In the genomic region with DNA sequence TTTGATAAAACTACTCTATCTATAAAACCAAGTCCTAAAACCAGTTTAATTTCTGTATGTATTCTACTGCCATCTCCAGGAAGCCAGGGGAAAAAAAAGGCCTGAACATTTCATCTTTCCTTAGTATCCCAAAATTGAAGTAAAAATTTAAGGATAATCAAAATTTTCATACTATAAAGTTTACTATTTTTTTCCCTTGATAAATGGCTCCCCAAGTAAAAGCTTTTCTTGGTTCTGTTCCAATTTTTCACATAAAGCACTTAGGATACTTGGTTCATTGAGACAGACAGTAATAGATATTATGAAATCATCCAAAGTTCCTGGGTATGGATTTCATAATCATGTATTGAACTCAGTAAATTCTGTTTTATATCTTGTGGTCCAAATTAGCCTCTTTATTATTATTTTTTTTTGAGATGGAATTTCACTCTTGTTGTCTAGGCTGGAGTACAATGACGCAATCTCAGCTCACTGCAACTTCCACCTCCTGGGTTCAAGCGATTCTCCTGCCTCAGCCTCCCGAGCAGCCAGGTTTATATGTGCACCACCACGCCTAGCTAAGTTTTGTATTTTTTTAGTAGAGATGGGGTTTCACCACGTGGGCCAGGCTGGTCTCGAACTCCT, we compare ENCODE assay signal across 9 cellular contexts. TPM values are rescaled to one million over a fixed set of nuclear protein-coding genes. Genes with fewer than 3 reads are reported as not detected.
DNase-seq lines count a peak whose midpoint lies in the region; ATAC-seq and TF ChIP-seq lines count a peak whose summit lies in the region.
"Had no signal": no experiment of that assay in that cellular context is flagged by ENCODE, and none has a peak within 500 bp of the region (broad histone marks: within the 10 kb centered on the region; RNA-seq: fewer than 3 reads in every experiment).

No MANE protein-coding gene starts in this region.

- H3K79me1 ChIP-seq in H9 (ENCODE audit: insufficient read depth, low read depth, low read length, poor library complexity, severe bottlenecking): no peaks in the 10 kb centered on the region

- H3K9ac ChIP-seq in H9 (ENCODE audit: extremely low read depth, insufficient read length, low read length) (no peak overlapping the region), adipocyte (ENCODE audit: low read length) (no peak overlapping the region), Karpas-422 (ENCODE audit: low read length) (no peak overlapping the region)

- CTCF ChIA-PET in activated CD8-positive, alpha-beta T cell treated with anti-CD3 and anti-CD28 coated beads, Interleukin-2, amount 10 ng/mL, durations not matched to agents 7 days and 5 days (lab: Charles Lee): interaction anchor here (0.6 to 3.2 kb wide), 5 partner anchors 14 to 85 kb away, joined by 3 to 12 read pairs (median 3); no protein-coding TSS in a partner anchor

- no peak overlapping the region for H2AK5ac ChIP-seq in H9 (ENCODE audit: insufficient read length, low read length)

- no peaks in the 10 kb centered on the region for H3K27me3 Mint-ChIP-seq in H9 (ENCODE audit: low read depth)
- no peaks in the 10 kb centered on the region for H3K27me3 Mint-ChIP-seq in activated CD8-positive, alpha-beta T cell treated with anti-CD3 and anti-CD28 coated beads, Interleukin-2, amount 10 ng/mL, durations not matched to agents 7 days and 5 days (ENCODE audit: low read depth)
- H3K27me3 Mint-ChIP-seq: naive B cell had no signal

- H3K4me3 ChIP-seq in adipocyte (ENCODE audit: low read length) (no peak overlapping the region), Karpas-422 (ENCODE audit: low read length) (no peak overlapping the region)

- ATAC-seq in activated CD8-positive, alpha-beta T cell treated with anti-CD3 and anti-CD28 coated beads, Interleukin-2, amount 10 ng/mL, durations not matched to agents 7 days and 5 days: no peak

- H3K4me1 ChIP-seq in H9 (ENCODE audit: insufficient read depth, low read length): no peaks in the 10 kb centered on the region
- H3K4me1 ChIP-seq in adipocyte (ENCODE audit: control insufficient read depth, insufficient read depth, low read length): peaks cover 20% of the 10 kb centered on the region
- peaks cover 14% of the 10 kb centered on the region for H3K4me1 ChIP-seq in Karpas-422 (ENCODE audit: low read length)

- no peaks in the 10 kb centered on the region for H3K79me2 ChIP-seq in H9 (ENCODE audit: insufficient read depth, low read length)
- peaks cover 7% of the 10 kb centered on the region; the same call in 1 of the 2 replicates for H3K79me2 ChIP-seq in Karpas-422 (ENCODE audit: low read length)

- DNase-seq in H9 (no peak), adipocyte (ENCODE audit: low read depth) (peak; percentile 79), kidney glomerular epithelial cell (lab: John Stamatoyannopoulos, UW) (peak; percentile 37), SKM-1 (lab: John Stamatoyannopoulos, UW; ENCODE audit: unreplicated experiment) (no peak), Karpas-422 (no peak), C1 segment of cervical spinal cord (lab: John Stamatoyannopoulos, UW) (no peak)
- DNase-seq in activated CD8-positive, alpha-beta T cell treated with anti-CD3 and anti-CD28 coated beads, Interleukin-2, amount 10 ng/mL, durations not matched to agents 7 days and 5 days: no peak
- DNase-seq: naive B cell had no signal

- H3K9me3 Mint-ChIP-seq in H9: no peaks in the 10 kb centered on the region
- H3K9me3 Mint-ChIP-seq in activated CD8-positive, alpha-beta T cell treated with anti-CD3 and anti-CD28 coated beads, Interleukin-2, amount 10 ng/mL, durations not matched to agents 7 days and 5 days (ENCODE audit: insufficient read depth): no peaks in the 10 kb centered on the region
- H3K9me3 Mint-ChIP-seq: naive B cell had no signal

- H2BK120ac ChIP-seq in H9 (ENCODE audit: low read depth, low read length, poor library complexity, severe bottlenecking): no peak overlapping the region

- H3K27ac Mint-ChIP-seq in H9: 0 out of 7 replicates have a peak overlapping the region, but pooled peaks of 1 of the 3 experiments have one; percentile 78
- no peak overlapping the region for H3K27ac Mint-ChIP-seq in activated CD8-positive, alpha-beta T cell treated with anti-CD3 and anti-CD28 coated beads, Interleukin-2, amount 10 ng/mL, durations not matched to agents 7 days and 5 days

- no peak overlapping the region for H2BK15ac ChIP-seq in H9 (ENCODE audit: low read depth, low read length)

- H3K9me3 ChIP-seq in H9 (ENCODE audit: control insufficient read depth, low read depth, low read length) (no peaks in the 10 kb centered on the region), adipocyte (ENCODE audit: control insufficient read depth, low read length) (no peaks in the 10 kb centered on the region), Karpas-422 (ENCODE audit: low read length) (no peaks in the 10 kb centered on the region)

- peaks cover 1 to 48% (median 42%) of the 10 kb centered on the region in 3 experiments; a peak in 5 of 7 replicates for H3K36me3 Mint-ChIP-seq in H9 (ENCODE audit: insufficient read depth in 1 of 3, low read depth in 3 of 3)
- H3K36me3 Mint-ChIP-seq in activated CD8-positive, alpha-beta T cell treated with anti-CD3 and anti-CD28 coated beads, Interleukin-2, amount 10 ng/mL, durations not matched to agents 7 days and 5 days (ENCODE audit: low read depth): peaks cover 20% of the 10 kb centered on the region

- H2BK12ac ChIP-seq in H9 (ENCODE audit: insufficient read length, low read depth, low read length): no peak overlapping the region

- no peak overlapping the region for H3K4me3 Mint-ChIP-seq in H9
- H3K4me3 Mint-ChIP-seq in activated CD8-positive, alpha-beta T cell treated with anti-CD3 and anti-CD28 coated beads, Interleukin-2, amount 10 ng/mL, durations not matched to agents 7 days and 5 days: no peak overlapping the region
- H3K4me3 Mint-ChIP-seq: naive B cell had no signal

- H3K36me3 ChIP-seq in adipocyte (ENCODE audit: control insufficient read depth, insufficient read depth, low read length, severe bottlenecking): peaks cover 27% of the 10 kb centered on the region
- H3K36me3 ChIP-seq in Karpas-422 (ENCODE audit: insufficient read depth, low read length): peaks cover 28% of the 10 kb centered on the region; the same call in 1 of the 2 replicates

- H3K23ac ChIP-seq in H9 (ENCODE audit: insufficient read length, low read depth, low read length): no peak overlapping the region

- no peak overlapping the region for H2BK5ac ChIP-seq in H9 (ENCODE audit: insufficient read length, low read length)

- TF ChIP-seq CTCF in 22Rv1 (IDR thresholded peaks at IDR 0.05) (peak; percentile 47), H9 (conservative IDR thresholded peaks at IDR 0.05) (peak; percentile 41; the same call in 2 of the 3 replicates)

- H3K23me2 ChIP-seq in H9 (ENCODE audit: insufficient read length, low read depth, low read length, poor library complexity, severe bottlenecking): no peaks in the 10 kb centered on the region

- H3K4ac ChIP-seq in H9 (ENCODE audit: low read depth, low read length): no peak overlapping the region

- no peaks in the 10 kb centered on the region for H3K27me3 ChIP-seq in H9 (ENCODE audit: insufficient read depth, low read length)
- H3K27me3 ChIP-seq in adipocyte (replicated peaks; ENCODE audit: control insufficient read depth, insufficient read depth, low read length): no peaks in the 10 kb centered on the region
- no peaks in the 10 kb centered on the region for H3K27me3 ChIP-seq in Karpas-422 (ENCODE audit: low read length)

- no peaks in the 10 kb centered on the region for H3K9me2 ChIP-seq in Karpas-422 (replicated peaks; ENCODE audit: insufficient read depth, low read length)

- H3K4me1 Mint-ChIP-seq in H9: no peaks in the 10 kb centered on the region
- H3K4me1 Mint-ChIP-seq in activated CD8-positive, alpha-beta T cell treated with anti-CD3 and anti-CD28 coated beads, Interleukin-2, amount 10 ng/mL, durations not matched to agents 7 days and 5 days (ENCODE audit: low read depth): peaks cover 8% of the 10 kb centered on the region

- no peak overlapping the region for H3K56ac ChIP-seq in H9 (ENCODE audit: insufficient read length, low read depth, low read length)

- H3K18ac ChIP-seq in H9 (ENCODE audit: insufficient read length, low read depth, low read length): no peak overlapping the region

- H4K91ac ChIP-seq in H9 (ENCODE audit: insufficient read length, low read depth, low read length): no peak overlapping the region

- H3K27ac ChIP-seq in 22Rv1 (no peak overlapping the region), H9 (ENCODE audit: insufficient read length, low read depth, low read length) (no peak overlapping the region), Karpas-422 (ENCODE audit: low read length) (no peak overlapping the region)

- no peak overlapping the region for H4K5ac ChIP-seq in H9 (ENCODE audit: insufficient read length, low read depth, low read length)

- H4K20me1 ChIP-seq in H9 (ENCODE audit: control insufficient read depth, insufficient read depth, insufficient read length): no peaks in the 10 kb centered on the region
- no peaks in the 10 kb centered on the region for H4K20me1 ChIP-seq in Karpas-422 (ENCODE audit: insufficient read depth, low read depth, low read length)

- no peak overlapping the region for H2BK20ac ChIP-seq in H9 (ENCODE audit: low read depth, low read length, poor library complexity, severe bottlenecking)

- H3T11ph ChIP-seq in H9 (ENCODE audit: low read length): no peak overlapping the region

- H3K4me2 ChIP-seq in H9 (ENCODE audit: insufficient read depth, insufficient read length, low read length) (no peak overlapping the region), Karpas-422 (ENCODE audit: low read depth, low read length, poor library complexity, severe bottlenecking) (no peak overlapping the region)

- WGBS in H9 (ENCODE audit: extremely low coverage, insufficient read length, low lambda C conversion rate): no CpG with 5 or more reads among the region's 6 CpGs

- POLR2A ChIA-PET in activated CD8-positive, alpha-beta T cell treated with anti-CD3 and anti-CD28 coated beads, Interleukin-2, amount 10 ng/mL, durations not matched to agents 7 days and 5 days (lab: Charles Lee): no interaction called here

- no peak overlapping the region for H3K14ac ChIP-seq in H9 (ENCODE audit: insufficient read depth, low read length)

- no peak overlapping the region for H2AFZ ChIP-seq in H9 (ENCODE audit: low read length)
- no peak overlapping the region for H2AFZ ChIP-seq in Karpas-422 (ENCODE audit: low read length)

- H4K8ac ChIP-seq in H9 (replicated peaks; ENCODE audit: insufficient read length, low read depth, low read length): no peak overlapping the region

RNA-seq across cellular contexts. Expression of a gene that starts 34.5 kb away (rescaled TPM):
- total RNA-seq in H9 (2021): 75.5 and 76.3 TPM in 2 replicates
- 45.7 and 66.3 TPM in 2 replicates for total RNA-seq in Karpas-422 (2014; rRNA removed; shearing (Covaris generic); ENCODE audit: low replicate concordance)
- 10 to 100 TPM; 71.4 to 76.3 TPM for total RNA-seq in activated CD8-positive, alpha-beta T cell treated with anti-CD3 and anti-CD28 coated beads, Interleukin-2, amount 10 ng/mL, durations not matched to agents 7 days and 5 days

RNA-seq across cellular contexts. Expression of a gene that starts 46.6 kb away (rescaled TPM):
- total RNA-seq in H9 (2021): 126 and 127 TPM in 2 replicates
- 5.5 and 6.7 TPM in 2 replicates for total RNA-seq in Karpas-422 (2014; rRNA removed; shearing (Covaris generic); ENCODE audit: low replicate concordance)
- 100 to 1,000 TPM; 368 to 375 TPM for total RNA-seq in activated CD8-positive, alpha-beta T cell treated with anti-CD3 and anti-CD28 coated beads, Interleukin-2, amount 10 ng/mL, durations not matched to agents 7 days and 5 days

Comparison
In these comparisons a context has a peak if more than half of its experiments do, and no peak if none do; other contexts are left out.
1. DNase-seq: peak in adipocyte (single experiment) and kidney glomerular epithelial cell (single experiment); none in H9 (single experiment), SKM-1 (single experiment), Karpas-422 (single experiment), C1 segment of cervical spinal cord (0 of 14) and activated CD8-positive, alpha-beta T cell treated with anti-CD3 and anti-CD28 coated beads, Interleukin-2, amount 10 ng/mL, durations not matched to agents 7 days and 5 days (single experiment).
2. RNA of a gene that starts 46.6 kb away (total RNA-seq): 368 to 375 TPM in activated CD8-positive, alpha-beta T cell treated with anti-CD3 and anti-CD28 coated beads, Interleukin-2, amount 10 ng/mL, durations not matched to agents 7 days and 5 days and 126 to 127 TPM in H9; 5.5 to 6.7 TPM in Karpas-422; every median in the first group is over 10 times any median in the second.